12 cellular contexts compared by ENCODE assay signal in the genomic region with DNA sequence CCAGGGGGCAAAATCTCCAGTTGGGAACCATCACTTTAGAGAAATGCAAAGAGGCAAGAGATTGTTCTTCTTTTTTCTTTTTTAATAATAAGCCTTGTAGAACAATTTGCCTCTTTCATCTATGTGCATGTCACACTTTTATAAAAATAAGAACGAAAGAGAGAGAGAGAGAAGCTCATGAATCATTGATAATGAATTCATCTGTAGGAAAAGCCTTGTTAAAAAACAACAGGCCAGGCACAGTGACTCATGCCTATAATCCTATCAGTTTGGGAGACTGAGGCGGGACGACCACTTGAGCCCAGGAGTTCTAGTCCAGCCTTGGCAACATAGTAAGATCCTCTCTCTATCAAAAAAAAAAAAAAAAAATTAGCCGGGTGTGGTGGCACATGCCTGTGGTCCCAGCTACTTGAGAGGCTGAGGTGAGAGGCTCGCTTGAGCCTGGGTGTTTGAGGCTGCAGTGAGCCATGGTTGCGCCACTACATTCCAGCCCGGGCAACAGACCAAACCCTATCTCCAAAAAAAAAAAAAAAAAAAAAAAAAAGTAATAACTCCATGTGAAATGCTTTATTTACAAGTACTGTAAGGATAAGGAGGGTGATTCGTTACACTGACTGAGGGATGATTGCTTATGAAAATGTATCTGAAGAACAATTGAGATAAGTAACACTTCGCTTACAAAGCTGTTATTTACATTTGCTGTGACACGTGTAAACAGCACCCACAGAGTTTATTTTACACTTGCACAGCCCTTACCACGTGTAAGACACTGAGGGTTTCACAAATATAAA. TPM values are rescaled to one million over a fixed set of nuclear protein-coding genes. Genes with fewer than 3 reads are reported as not detected.
DNase-seq lines count a peak whose midpoint lies in the region; ATAC-seq and TF ChIP-seq lines count a peak whose summit lies in the region.
"Had no signal": no experiment of that assay in that cellular context is flagged by ENCODE, and none has a peak within 500 bp of the region (broad histone marks: within the 10 kb centered on the region; RNA-seq: fewer than 3 reads in every experiment).

No MANE protein-coding gene starts in this region.

- no peak overlapping the region for H2AK5ac ChIP-seq in trophoblast cell (ENCODE audit: low read length)

- CTCF ChIA-PET in BJ (lab: Yijun Ruan, JAX) = interaction anchor here (0.9 to 3.8 kb wide), 5 partner anchors 12 to 38 kb away, joined by 3 to 19 read pairs (median 7); no protein-coding TSS in a partner anchor

- no peak overlapping the region for H3K14ac ChIP-seq in trophoblast cell (ENCODE audit: low read length)

- H3K4me2 ChIP-seq in osteoblast (ENCODE audit: insufficient read depth, low read length) (peak overlapping the region; percentile 77), trophoblast cell (ENCODE audit: low read length) (no peak overlapping the region)

- H3K36me3 ChIP-seq in BJ (ENCODE audit: control insufficient read depth, insufficient read depth, low read length) (no peaks in the 10 kb centered on the region), osteoblast (ENCODE audit: insufficient read depth, low read length) (no peaks in the 10 kb centered on the region), trophoblast cell (ENCODE audit: control insufficient read depth in 1 of 2, insufficient read depth in 2 of 2, low read length in 2 of 2) (no peaks in the 10 kb centered on the region)
- H3K36me3 ChIP-seq: gastrocnemius medialis, SJCRH30 had no signal

- H3K27me3 ChIP-seq in BJ (ENCODE audit: control insufficient read depth, insufficient read depth, low read length) = no peaks in the 10 kb centered on the region
- no peaks in the 10 kb centered on the region for H3K27me3 ChIP-seq in osteoblast (ENCODE audit: insufficient read depth, low read length)
- no peaks in the 10 kb centered on the region for H3K27me3 ChIP-seq in trophoblast cell (ENCODE audit: insufficient read depth, low read length)
- H3K27me3 ChIP-seq: gastrocnemius medialis had no signal

- H3K4me1 ChIP-seq in osteoblast (ENCODE audit: insufficient read depth, low read length) = peaks cover 30% of the 10 kb centered on the region
- H3K4me1 ChIP-seq in trophoblast cell (ENCODE audit: control insufficient read depth in 1 of 2, insufficient read depth in 2 of 2, low read length in 2 of 2) = no peaks in the 10 kb centered on the region
- H3K4me1 ChIP-seq: SJCRH30 had no signal

- no peak overlapping the region for H3K4me3 ChIP-seq in BJ (ENCODE audit: low read depth, low read length)
- H3K4me3 ChIP-seq in osteoblast (ENCODE audit: insufficient read depth, low read length) = peak overlapping the region; percentile 8
- no peak overlapping the region for H3K4me3 ChIP-seq in trophoblast cell (ENCODE audit: low read depth, low read length)
- H3K4me3 ChIP-seq: gastrocnemius medialis, psoas muscle, SJCRH30 had no signal

- no peak overlapping the region for H2BK120ac ChIP-seq in trophoblast cell (ENCODE audit: insufficient read depth, low read length, poor library complexity)

- DNase-seq in BJ (ENCODE audit: low read depth) = peak; percentile 79
- DNase-seq in RPMI7951 (ENCODE audit: low read depth) = peak; percentile 77
- DNase-seq in fibroblast of gingiva (ENCODE audit: low read depth) = peak; percentile 89
- peak; percentile 86 for DNase-seq in osteoblast (ENCODE audit: insufficient read length, low spot score, missing footprints)
- no peak for DNase-seq in trophoblast cell
- DNase-seq in pons (ENCODE audit: low spot score) = no peak
- no peak for DNase-seq in HPDE6-E6E7 (ENCODE audit: extremely low spot score)
- DNase-seq: activated T-cell treated with anti-CD3 and anti-CD28 coated beads, Interleukin-2, amount 50 U/mL, for 24 hours; SJCRH30 had no signal

- TF ChIP-seq CTCF in BJ (IDR thresholded peaks at IDR 0.05; ENCODE audit: insufficient read depth, low read depth, low read length) (no peak), osteoblast (IDR thresholded peaks at IDR 0.05; ENCODE audit: extremely low read depth, low read depth, low read length) (no peak)

- no peak overlapping the region for H3K18ac ChIP-seq in trophoblast cell (ENCODE audit: low read length)

- no peak overlapping the region for H3K4ac ChIP-seq in trophoblast cell (ENCODE audit: low read depth, low read length)

- no peak overlapping the region for H4K8ac ChIP-seq in trophoblast cell (ENCODE audit: low read depth, low read length)

- H2AFZ ChIP-seq in osteoblast (ENCODE audit: low read length) = no peak overlapping the region
- no peak overlapping the region for H2AFZ ChIP-seq in trophoblast cell (ENCODE audit: insufficient read depth, low read length, poor library complexity)

- no peak overlapping the region for H2BK12ac ChIP-seq in trophoblast cell (ENCODE audit: low read length)

- H3K9ac ChIP-seq in trophoblast cell (ENCODE audit: low read length) = no peak overlapping the region

- no peaks in the 10 kb centered on the region for H3K9me3 ChIP-seq in osteoblast (ENCODE audit: low read depth, low read length)
- H3K9me3 ChIP-seq in trophoblast cell (ENCODE audit: insufficient read depth, low read depth, low read length) = no peaks in the 10 kb centered on the region
- H3K9me3 ChIP-seq: gastrocnemius medialis, psoas muscle had no signal

- H3K79me2 ChIP-seq in osteoblast (ENCODE audit: insufficient read depth, low read length) (no peaks in the 10 kb centered on the region), trophoblast cell (ENCODE audit: control insufficient read depth, insufficient read depth, low read length, poor library complexity) (no peaks in the 10 kb centered on the region)

- WGBS in trophoblast cell (ENCODE audit: extremely low coverage, insufficient coverage, insufficient read length) = no CpG with 5 or more reads among the region's 11 CpGs

- POLR2A ChIA-PET in BJ (lab: Charles Lee) = interaction anchor here (0.8 kb wide), 1 partner anchor 9 kb away, joined by 3 read pairs; no protein-coding TSS in a partner anchor

- H4K12ac ChIP-seq in trophoblast cell (ENCODE audit: low read depth, low read length) = no peak overlapping the region

- ATAC-seq in GM21717 (IDR thresholded peaks at IDR 0.05; ENCODE audit: unreplicated experiment) = no peak

- no peak overlapping the region for H4K91ac ChIP-seq in trophoblast cell (ENCODE audit: low read depth, low read length)

- peak overlapping the region; percentile 98 for H3K27ac ChIP-seq in osteoblast (ENCODE audit: low read depth, low read length)
- no peak overlapping the region for H3K27ac ChIP-seq in trophoblast cell (ENCODE audit: low read depth, low read length)
- H3K27ac ChIP-seq: psoas muscle, SJCRH30 had no signal

- H3K79me1 ChIP-seq in trophoblast cell (ENCODE audit: low read length) = no peaks in the 10 kb centered on the region

- H4K20me1 ChIP-seq in osteoblast (ENCODE audit: insufficient read depth, low read length) = no peaks in the 10 kb centered on the region

- H3K23ac ChIP-seq in trophoblast cell (ENCODE audit: low read length) = no peak overlapping the region

- no peak overlapping the region for H2BK5ac ChIP-seq in trophoblast cell (ENCODE audit: low read depth, low read length, poor library complexity)

RNA-seq across cellular contexts. Expression of a gene that starts 6.0 kb away (rescaled TPM):
- 0.91 and 2.0 TPM in 2 replicates for polyA plus RNA-seq in BJ (2011; rRNA removed)
- 0.14 and 0.21 TPM in 2 replicates for polyA minus RNA-seq in BJ (2011; rRNA and poly(A)+ RNA removed)
- total RNA-seq in RPMI7951 (2014; rRNA removed; shearing (Covaris generic)) = not detected in 2 replicates
- total RNA-seq in osteoblast = 520 and 687 TPM in 2 replicates
- polyA plus RNA-seq in trophoblast cell (2013) = not detected in 2 replicates
- total RNA-seq: SJCRH30 had no signal

RNA-seq across cellular contexts. Expression of a gene that starts 24.5 kb away (rescaled TPM):
- 0.58 and 0.82 TPM in 2 replicates for polyA plus RNA-seq in BJ (2011; rRNA removed)
- polyA minus RNA-seq in BJ (2011; rRNA and poly(A)+ RNA removed) = 0.38 and 0.41 TPM in 2 replicates
- not detected in 2 replicates for total RNA-seq in RPMI7951 (2014; rRNA removed; shearing (Covaris generic))
- total RNA-seq in osteoblast = 81.3 and 121 TPM in 2 replicates
- polyA plus RNA-seq in trophoblast cell (2013) = not detected in 2 replicates
- total RNA-seq: SJCRH30 had no signal

Comparison
In these comparisons a context has a peak if more than half of its experiments do, and no peak if none do; other contexts are left out.
1. DNase-seq: peak in BJ (single experiment), RPMI7951 (single experiment), fibroblast of gingiva (single experiment) and osteoblast (single experiment); none in trophoblast cell (0 of 2), pons (single experiment) and HPDE6-E6E7 (single experiment).
2. RNA of a gene that starts 6.0 kb away (total RNA-seq): 520 to 687 TPM in osteoblast; not detected in RPMI7951; every median in the first group is over 100 times any median in the second.
3. RNA of a gene that starts 24.5 kb away (total RNA-seq): 81.3 to 121 TPM in osteoblast; not detected in RPMI7951; every median in the first group is over 10 times any median in the second.